Comparison of ENCODE assay signal across 27 cellular contexts in genomic region chr17:49858796-49859195, GRCh38. TPM values are rescaled to one million over a fixed set of nuclear protein-coding genes. Genes with fewer than 3 reads are reported as not detected.
A peak's percentile ranks its signal among the peaks of the same experiment; 100 is the strongest.
DNase-seq lines count a peak whose midpoint lies in the region; FAIRE-seq and TF ChIP-seq lines count a peak whose summit lies in the region.
"Had no signal": no experiment of that assay in that cellular context is flagged by ENCODE, and none has a peak within 500 bp of the region (broad histone marks: within the 10 kb centered on the region; RNA-seq: fewer than 3 reads in every experiment).

No MANE protein-coding gene starts in this region.

- DNase-seq in Ammon's horn (ENCODE audit: low spot score) (peak; percentile 48), CD1c-positive myeloid dendritic cell (ENCODE audit: extremely low spot score) (peak; percentile 28), astrocyte (ENCODE audit: low read depth) (no peak), neuronal stem cell (ENCODE audit: low spot score) (no peak), NCI-H187 (lab: John Stamatoyannopoulos, UW) (no peak), NCI-H128 (lab: John Stamatoyannopoulos, UW; ENCODE audit: unreplicated experiment) (no peak), MV-4-11 (lab: John Stamatoyannopoulos, UW) (no peak)
- DNase-seq in activated CD4-positive, alpha-beta T cell treated with anti-CD3 and anti-CD28 coated beads, Interleukin-2, amount 10 ng/mL, durations not matched to agents 7 days and 5 days: no peak
- DNase-seq: Calu3; GOT3; HFFc6; KBM-7; NCI-H1092; NCI-H1436; NCI-H1930; NCI-H2107; NCI-H524 treated with DMSO at 0.1 percent for 48 hours; NK-92 treated with Interleukin-12 subunit alpha and Interleukin-12 subunit beta, amount 100 ng/mL, for 24 hours; PC-3; SJCRH30 had no signal

- no peak overlapping the region for H3K14ac ChIP-seq in neuronal stem cell (ENCODE audit: low read length)

- no peak overlapping the region for H2BK120ac ChIP-seq in neuronal stem cell (ENCODE audit: low read depth, low read length)

- no peak overlapping the region for H2BK15ac ChIP-seq in neuronal stem cell (ENCODE audit: low read length)

- WGBS in neuronal stem cell (ENCODE audit: extremely low coverage in 2 of 2, insufficient read length in 2 of 2, insufficient replicate concordance in 1 of 2), 2 donors: no CpG with 5 or more reads among the region's 6 CpGs

- H3K4me3 ChIP-seq in astrocyte (ENCODE audit: insufficient read depth, low read depth, low read length) (no peak overlapping the region), neuronal stem cell (ENCODE audit: low read length in 2 of 2) (no peak overlapping the region)
- H3K4me3 ChIP-seq: HAP-1, SJCRH30 had no signal

- H2BK5ac ChIP-seq in neuronal stem cell (ENCODE audit: low read length): no peak overlapping the region

- H3K36me3 ChIP-seq in astrocyte (ENCODE audit: insufficient read depth, low read length): no peaks in the 10 kb centered on the region
- peaks cover 0 to 1% of the 10 kb centered on the region in 2 donors for H3K36me3 ChIP-seq in neuronal stem cell (replicated peaks in 1 of 2; ENCODE audit: control insufficient read depth in 2 of 2, insufficient read depth in 2 of 2, low read length in 2 of 2)
- H3K36me3 ChIP-seq: HAP-1, SJCRH30 had no signal

- TF ChIP-seq CTCF in astrocyte (IDR thresholded peaks at IDR 0.05; ENCODE audit: insufficient read depth, low read depth, low read length): no peak

- no peaks in the 10 kb centered on the region for H3K79me1 ChIP-seq in neuronal stem cell (ENCODE audit: low read depth, low read length)

- H2AK5ac ChIP-seq in neuronal stem cell (ENCODE audit: low read depth, low read length): peak overlapping the region; percentile 84

- no peak for FAIRE-seq in astrocyte (lab: Jason Lieb, UNC)
- FAIRE-seq: A204.1, GM18507 had no signal

- CTCF ChIA-PET in activated CD4-positive, alpha-beta T cell treated with anti-CD3 and anti-CD28 coated beads, Interleukin-2, amount 10 ng/mL, durations not matched to agents 7 days and 5 days (lab: Charles Lee): no interaction called here

- no peak overlapping the region for H3K4ac ChIP-seq in neuronal stem cell (ENCODE audit: low read length)

- H3K9me3 Mint-ChIP-seq in astrocyte (ENCODE audit: unreplicated experiment): no peaks in the 10 kb centered on the region
- no peaks in the 10 kb centered on the region for H3K9me3 Mint-ChIP-seq in activated CD4-positive, alpha-beta T cell treated with anti-CD3 and anti-CD28 coated beads, Interleukin-2, amount 10 ng/mL, durations not matched to agents 7 days and 5 days
- H3K9me3 Mint-ChIP-seq: HFFc6 had no signal

- H3K4me3 Mint-ChIP-seq in astrocyte (ENCODE audit: unreplicated experiment): no peak overlapping the region
- no peak overlapping the region for H3K4me3 Mint-ChIP-seq in activated CD4-positive, alpha-beta T cell treated with anti-CD3 and anti-CD28 coated beads, Interleukin-2, amount 10 ng/mL, durations not matched to agents 7 days and 5 days
- H3K4me3 Mint-ChIP-seq: HFFc6 had no signal

- H4K8ac ChIP-seq in neuronal stem cell (ENCODE audit: low read depth, low read length): no peak overlapping the region

- peaks cover 49% of the 10 kb centered on the region for H3K27me3 Mint-ChIP-seq in astrocyte (ENCODE audit: low read depth, unreplicated experiment)
- H3K27me3 Mint-ChIP-seq in activated CD4-positive, alpha-beta T cell treated with anti-CD3 and anti-CD28 coated beads, Interleukin-2, amount 10 ng/mL, durations not matched to agents 7 days and 5 days: peaks cover 14% of the 10 kb centered on the region

- H3K9me3 ChIP-seq in astrocyte (ENCODE audit: insufficient read depth, low read depth, low read length) (no peaks in the 10 kb centered on the region), neuronal stem cell (replicated peaks in 1 of 2; ENCODE audit: control insufficient read depth in 2 of 2, insufficient read depth in 1 of 2, low read depth in 1 of 2, low read length in 2 of 2) (no peaks in the 10 kb centered on the region)
- H3K9me3 ChIP-seq: HAP-1, SJCRH30 had no signal

- H3K4me2 ChIP-seq in astrocyte (ENCODE audit: low read length): no peak overlapping the region
- no peak overlapping the region for H3K4me2 ChIP-seq in neuronal stem cell (ENCODE audit: insufficient read depth, low read length, poor library complexity, severe bottlenecking)

- peak overlapping the region; percentile 47 for H3K27ac Mint-ChIP-seq in astrocyte (ENCODE audit: unreplicated experiment)
- no peak overlapping the region for H3K27ac Mint-ChIP-seq in activated CD4-positive, alpha-beta T cell treated with anti-CD3 and anti-CD28 coated beads, Interleukin-2, amount 10 ng/mL, durations not matched to agents 7 days and 5 days
- H3K27ac Mint-ChIP-seq: HFFc6 had no signal

- no peak overlapping the region for H2AFZ ChIP-seq in astrocyte (ENCODE audit: low read depth, low read length)
- H2AFZ ChIP-seq in neuronal stem cell (ENCODE audit: low read length): no peak overlapping the region

- no peak overlapping the region for H3K27ac ChIP-seq in astrocyte (ENCODE audit: low read depth, low read length)
- no peak overlapping the region for H3K27ac ChIP-seq in neuronal stem cell (replicated peaks; ENCODE audit: low read length)
- H3K27ac ChIP-seq: C4-2B, SJCRH30 had no signal

- no peak overlapping the region for H4K91ac ChIP-seq in neuronal stem cell (ENCODE audit: low read depth, low read length, poor library complexity)

- peaks cover 5% of the 10 kb centered on the region for H3K4me1 ChIP-seq in astrocyte (ENCODE audit: insufficient read depth, low read length)
- H3K4me1 ChIP-seq in neuronal stem cell (ENCODE audit: control insufficient read depth in 2 of 2, insufficient read depth in 1 of 2, low read depth in 1 of 2, low read length in 2 of 2): peaks cover 0 to 6% of the 10 kb centered on the region in 2 donors
- H3K4me1 ChIP-seq: HAP-1, SJCRH30 had no signal

- H3K27me3 ChIP-seq in astrocyte (ENCODE audit: insufficient read depth, low read length) (peaks cover 16% of the 10 kb centered on the region), neuronal stem cell (ENCODE audit: control insufficient read depth in 3 of 3, insufficient read depth in 3 of 3, low read depth in 1 of 3, low read length in 3 of 3) (peaks cover 0 to 41% (median 0%) of the 10 kb centered on the region in 3 experiments)

- H4K20me1 ChIP-seq in astrocyte (ENCODE audit: insufficient read depth, low read length): no peaks in the 10 kb centered on the region

- H3K36me3 Mint-ChIP-seq in astrocyte (ENCODE audit: low read depth, unreplicated experiment): peaks cover 3% of the 10 kb centered on the region
- no peaks in the 10 kb centered on the region for H3K36me3 Mint-ChIP-seq in activated CD4-positive, alpha-beta T cell treated with anti-CD3 and anti-CD28 coated beads, Interleukin-2, amount 10 ng/mL, durations not matched to agents 7 days and 5 days (ENCODE audit: low read depth)

- H3K9ac ChIP-seq in astrocyte (ENCODE audit: low read length) (no peak overlapping the region), neuronal stem cell (ENCODE audit: low read depth, low read length, poor library complexity) (no peak overlapping the region)

- peak overlapping the region; percentile 71 for H3K18ac ChIP-seq in neuronal stem cell (ENCODE audit: low read length)

- no peaks in the 10 kb centered on the region for H3K4me1 Mint-ChIP-seq in astrocyte (ENCODE audit: low read depth, unreplicated experiment)
- H3K4me1 Mint-ChIP-seq in activated CD4-positive, alpha-beta T cell treated with anti-CD3 and anti-CD28 coated beads, Interleukin-2, amount 10 ng/mL, durations not matched to agents 7 days and 5 days: no peaks in the 10 kb centered on the region

- H3K23ac ChIP-seq in neuronal stem cell (ENCODE audit: low read depth, low read length, poor library complexity): no peak overlapping the region

- H2BK12ac ChIP-seq in neuronal stem cell (ENCODE audit: low read length): no peak overlapping the region

- POLR2A ChIA-PET in activated CD4-positive, alpha-beta T cell treated with anti-CD3 and anti-CD28 coated beads, Interleukin-2, amount 10 ng/mL, durations not matched to agents 7 days and 5 days (lab: Charles Lee): no interaction called here

- H3K79me2 ChIP-seq in astrocyte (ENCODE audit: insufficient read depth, low read length): no peaks in the 10 kb centered on the region

RNA-seq across cellular contexts. Expression of gene TAC4, which starts 10.9 kb away (rescaled TPM):
- total RNA-seq in astrocyte: not detected in 2 replicates
- not detected for polyA plus RNA-seq in neuronal stem cell (2013, experiment 1 of 2)
- not detected for polyA plus RNA-seq in neuronal stem cell (2013, experiment 2 of 2)
- total RNA-seq in activated CD4-positive, alpha-beta T cell treated with anti-CD3 and anti-CD28 coated beads, Interleukin-2, amount 10 ng/mL, durations not matched to agents 7 days and 5 days: not detected
- total RNA-seq: Calu3, HFFc6, LHCN-M2, MCF 10A, PC-3, SJCRH30 had no signal
- polyA plus RNA-seq: AG04450 had no signal

Comparison
In these comparisons a context has a peak if more than half of its experiments do, and no peak if none do; other contexts are left out.
1. DNase-seq: peak in Ammon's horn (single experiment) and CD1c-positive myeloid dendritic cell (single experiment); none in astrocyte (single experiment), neuronal stem cell (single experiment), activated CD4-positive, alpha-beta T cell treated with anti-CD3 and anti-CD28 coated beads, Interleukin-2, amount 10 ng/mL, durations not matched to agents 7 days and 5 days (single experiment), NCI-H187 (0 of 2), NCI-H128 (single experiment) and MV-4-11 (single experiment).